ENCODE assay signal across 25 cellular contexts in the genomic region with DNA sequence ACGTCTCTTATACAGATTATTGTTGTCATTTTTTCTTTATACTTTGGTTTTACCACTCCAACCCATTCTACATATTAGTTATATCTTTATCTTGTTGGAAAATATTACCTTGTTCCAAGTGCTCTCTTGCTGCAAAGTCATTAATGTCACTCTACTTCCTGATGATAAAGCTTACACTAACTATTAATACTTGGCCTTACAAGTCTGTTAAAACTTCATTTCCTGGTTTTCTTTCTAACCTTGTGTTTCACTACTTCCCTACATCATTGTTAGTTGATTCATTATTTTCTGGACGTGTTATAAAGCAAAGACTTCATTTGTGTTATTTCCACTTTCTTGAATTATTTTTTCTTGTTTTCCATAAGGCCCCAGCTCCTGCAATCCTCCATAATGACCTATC.
"Had no signal": no experiment of that assay in that cellular context is flagged by ENCODE, and none has a peak within 500 bp of the region (broad histone marks: within the 10 kb centered on the region; RNA-seq: fewer than 3 reads in every experiment).

No MANE protein-coding gene starts in this region.

- H3K9me3 ChIP-seq: esophagus squamous epithelium, gastroesophageal sphincter had no signal

- H3K27me3 ChIP-seq: dorsolateral prefrontal cortex, esophagus squamous epithelium, gastroesophageal sphincter had no signal

- H3K4me1 Mint-ChIP-seq: activated CD4-positive, alpha-beta memory T cell treated with anti-CD3 and anti-CD28 coated beads, Interleukin-2, amount 10 ng/mL, durations not matched to agents 7 days and 5 days; activated CD4-positive, alpha-beta T cell treated with anti-CD3 and anti-CD28 coated beads, Interleukin-2, amount 10 ng/mL, durations not matched to agents 7 days and 5 days; activated naive CD4-positive, alpha-beta T cell treated with anti-CD3 and anti-CD28 coated beads, Interleukin-2, amount 10 ng/mL, durations not matched to agents 7 days and 5 days; activated naive CD8-positive, alpha-beta T cell treated with anti-CD3 and anti-CD28 coated beads, Interleukin-2, amount 10 ng/mL, durations not matched to agents 7 days and 5 days had no signal

- FAIRE-seq: astrocyte, colon had no signal

- H3K4me3 ChIP-seq: dorsolateral prefrontal cortex, esophagus squamous epithelium, gastroesophageal sphincter had no signal

- ATAC-seq: activated naive CD4-positive, alpha-beta T cell treated with anti-CD3 and anti-CD28 coated beads, Interleukin-2, amount 50 U/mL, for 72 hours; activated T-cell treated with anti-CD3 and anti-CD28 coated beads, Interleukin-2, amount 50 U/mL, for 72 hours; gastroesophageal sphincter had no signal

- H3K27ac Mint-ChIP-seq: activated CD4-positive, alpha-beta memory T cell treated with anti-CD3 and anti-CD28 coated beads, Interleukin-2, amount 10 ng/mL, durations not matched to agents 7 days and 5 days; activated CD4-positive, alpha-beta T cell treated with anti-CD3 and anti-CD28 coated beads, Interleukin-2, amount 10 ng/mL, durations not matched to agents 7 days and 5 days; activated naive CD4-positive, alpha-beta T cell treated with anti-CD3 and anti-CD28 coated beads, Interleukin-2, amount 10 ng/mL, durations not matched to agents 7 days and 5 days; activated naive CD4-positive, alpha-beta T cell treated with anti-CD3 and anti-CD28 coated beads, Interleukin-2, amount 50 U/mL, for 72 hours; activated naive CD8-positive, alpha-beta T cell treated with anti-CD3 and anti-CD28 coated beads, Interleukin-2, amount 10 ng/mL, durations not matched to agents 7 days and 5 days; activated T-cell treated with anti-CD3 and anti-CD28 coated beads, Interleukin-2, amount 50 U/mL, for 24 hours; activated T-cell treated with anti-CD3 and anti-CD28 coated beads, Interleukin-2, amount 50 U/mL, for 72 hours had no signal

- H3K27me3 Mint-ChIP-seq: activated CD4-positive, alpha-beta memory T cell treated with anti-CD3 and anti-CD28 coated beads, Interleukin-2, amount 10 ng/mL, durations not matched to agents 7 days and 5 days; activated CD4-positive, alpha-beta T cell treated with anti-CD3 and anti-CD28 coated beads, Interleukin-2, amount 10 ng/mL, durations not matched to agents 7 days and 5 days; activated naive CD4-positive, alpha-beta T cell treated with anti-CD3 and anti-CD28 coated beads, Interleukin-2, amount 10 ng/mL, durations not matched to agents 7 days and 5 days; activated naive CD8-positive, alpha-beta T cell treated with anti-CD3 and anti-CD28 coated beads, Interleukin-2, amount 10 ng/mL, durations not matched to agents 7 days and 5 days; activated T-cell treated with anti-CD3 and anti-CD28 coated beads, Interleukin-2, amount 50 U/mL, for 24 hours had no signal

- H3K9me3 Mint-ChIP-seq: activated CD4-positive, alpha-beta T cell treated with anti-CD3 and anti-CD28 coated beads, Interleukin-2, amount 10 ng/mL, durations not matched to agents 7 days and 5 days had no signal

- DNase-seq: activated CD4-positive, alpha-beta memory T cell treated with anti-CD3 and anti-CD28 coated beads, Interleukin-2, amount 10 ng/mL, durations not matched to agents 7 days and 5 days; activated CD4-positive, alpha-beta T cell treated with anti-CD3 and anti-CD28 coated beads for 1 hour; activated CD4-positive, alpha-beta T cell treated with anti-CD3 and anti-CD28 coated beads for 4 hours; activated CD4-positive, alpha-beta T cell treated with anti-CD3 and anti-CD28 coated beads, Interleukin-2, amount 10 ng/mL, durations not matched to agents 7 days and 5 days; activated CD4-positive, alpha-beta T cell treated with anti-CD3 and anti-CD28 coated beads, Interleukin-2, amount 50 U/mL, for 4 hours; activated CD8-positive, alpha-beta memory T cell treated with anti-CD3 and anti-CD28 coated beads, Interleukin-2, amount 50 U/mL, for 48 hours; activated gamma-delta T cell; activated naive CD4-positive, alpha-beta T cell; activated naive CD4-positive, alpha-beta T cell treated with anti-CD3 and anti-CD28 coated beads, Interleukin-2, amount 10 ng/mL, durations not matched to agents 7 days and 5 days; activated naive CD8-positive, alpha-beta T cell treated with anti-CD3 and anti-CD28 coated beads, Interleukin-2, amount 10 ng/mL, durations not matched to agents 7 days and 5 days; activated T-cell treated with anti-CD3 and anti-CD28 coated beads for 4 hours; activated T-cell treated with anti-CD3 and anti-CD28 coated beads, Interleukin-2, amount 50 U/mL, for 24 hours; activated T-cell treated with anti-CD3 and anti-CD28 coated beads, Interleukin-2, amount 50 U/mL, for 72 hours; caudate nucleus; cortex of kidney; dorsolateral prefrontal cortex; effector memory CD4-positive, alpha-beta T cell; esophagus squamous epithelium; foreskin melanocyte; T-helper 2 cell had no signal

- H3K4me3 Mint-ChIP-seq: activated CD4-positive, alpha-beta memory T cell treated with anti-CD3 and anti-CD28 coated beads, Interleukin-2, amount 10 ng/mL, durations not matched to agents 7 days and 5 days; activated CD4-positive, alpha-beta T cell treated with anti-CD3 and anti-CD28 coated beads, Interleukin-2, amount 10 ng/mL, durations not matched to agents 7 days and 5 days; activated naive CD4-positive, alpha-beta T cell treated with anti-CD3 and anti-CD28 coated beads, Interleukin-2, amount 10 ng/mL, durations not matched to agents 7 days and 5 days; activated naive CD8-positive, alpha-beta T cell treated with anti-CD3 and anti-CD28 coated beads, Interleukin-2, amount 10 ng/mL, durations not matched to agents 7 days and 5 days; activated T-cell treated with anti-CD3 and anti-CD28 coated beads, Interleukin-2, amount 50 U/mL, for 24 hours; activated T-cell treated with anti-CD3 and anti-CD28 coated beads, Interleukin-2, amount 50 U/mL, for 72 hours had no signal

- H3K36me3 ChIP-seq: esophagus squamous epithelium, gastroesophageal sphincter had no signal

- H3K4me1 ChIP-seq: esophagus squamous epithelium, gastroesophageal sphincter had no signal

- H3K27ac ChIP-seq: dorsolateral prefrontal cortex, epithelial cell of prostate, esophagus squamous epithelium, gastroesophageal sphincter had no signal
